In the genomic region with DNA sequence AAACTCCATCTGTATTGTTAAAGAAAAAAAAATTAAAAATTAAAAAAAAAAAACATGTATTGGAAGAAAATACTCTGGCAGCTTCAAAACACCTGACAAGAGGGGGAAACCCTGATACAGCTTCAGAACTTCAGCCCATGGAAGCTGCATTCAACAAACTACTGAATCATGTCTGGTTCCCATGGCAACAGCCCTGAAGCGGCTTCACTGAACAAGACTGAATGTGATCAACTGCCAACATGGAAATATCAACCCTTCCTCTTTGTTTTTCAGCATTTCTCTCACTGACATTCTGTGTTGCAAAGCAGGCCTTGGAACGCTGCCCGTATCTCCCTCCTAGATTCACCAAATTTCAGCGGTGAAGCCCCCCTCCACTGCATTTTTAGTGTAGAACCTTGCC, we compare ENCODE assay signal across 8 cellular contexts. TPM values are rescaled to one million over a fixed set of nuclear protein-coding genes. Genes with fewer than 3 reads are reported as not detected.
DNase-seq lines count a peak whose midpoint lies in the region; ATAC-seq, FAIRE-seq and TF ChIP-seq lines count a peak whose summit lies in the region.

No MANE protein-coding gene starts in this region.

- TF ChIP-seq CTCF in bronchial epithelial cell (IDR thresholded peaks at IDR 0.05; ENCODE audit: insufficient read depth, low read length, severe bottlenecking): no peak
- no peak for TF ChIP-seq CTCF in endothelial cell (IDR thresholded peaks at IDR 0.05; ENCODE audit: unreplicated experiment)

- H3K4me3 Mint-ChIP-seq in CD8-positive, alpha-beta memory T cell: no peak overlapping the region
- no peak overlapping the region for H3K4me3 Mint-ChIP-seq in endothelial cell (ENCODE audit: unreplicated experiment)

- no peaks in the 10 kb centered on the region for H3K9me3 ChIP-seq in CD8-positive, alpha-beta memory T cell (ENCODE audit: low read length)

- no peak overlapping the region for H3K27ac Mint-ChIP-seq in CD8-positive, alpha-beta memory T cell
- no peak overlapping the region for H3K27ac Mint-ChIP-seq in endothelial cell (ENCODE audit: unreplicated experiment)

- peaks cover 7% of the 10 kb centered on the region for H3K4me1 ChIP-seq in CD8-positive, alpha-beta memory T cell (ENCODE audit: insufficient read depth, low read length)

- peaks cover 4 to 5% of the 10 kb centered on the region in 2 donors for H3K27me3 Mint-ChIP-seq in CD8-positive, alpha-beta memory T cell
- H3K27me3 Mint-ChIP-seq in endothelial cell (ENCODE audit: unreplicated experiment): no peaks in the 10 kb centered on the region

- no peaks in the 10 kb centered on the region for H3K36me3 ChIP-seq in CD8-positive, alpha-beta memory T cell (ENCODE audit: insufficient read depth, low read length)
- no peaks in the 10 kb centered on the region for H3K36me3 ChIP-seq in bronchial epithelial cell (ENCODE audit: control insufficient read depth, insufficient read depth, low read length)

- in situ Hi-C loops in SK-MEL-5 (cut with HindIII; ENCODE audit: low pct_unique_long_range_greater_than_20kb, low sequenced_read_pairs): no loop called here

- no peak overlapping the region for H3K4me3 ChIP-seq in CD8-positive, alpha-beta memory T cell (ENCODE audit: low read length)
- no peak overlapping the region for H3K4me3 ChIP-seq in bronchial epithelial cell (ENCODE audit: low read depth, low read length)

- no peaks in the 10 kb centered on the region for H3K36me3 Mint-ChIP-seq in CD8-positive, alpha-beta memory T cell
- no peaks in the 10 kb centered on the region for H3K36me3 Mint-ChIP-seq in endothelial cell (ENCODE audit: low read depth, unreplicated experiment)

- DNase-seq in CD8-positive, alpha-beta memory T cell: peak in 3 of 5 donors; percentile 16 to 56 (median 51)
- DNase-seq in SK-MEL-5 (ENCODE audit: low read depth, low spot score) (peak; percentile 55), bronchial epithelial cell (ENCODE audit: low read depth) (peak; percentile 90), left kidney (ENCODE audit: low read depth, low spot score) (peak; percentile 86), endothelial cell (ENCODE audit: low spot score) (no peak)
- peak; percentile 27 to 32 for DNase-seq in stimulated activated CD4-positive, alpha-beta T cell treated with anti-CD3 and anti-CD28 coated beads, Interleukin-4, amount 100 ng/mL, for 48 hours (ENCODE audit: low read depth in 2 of 2)

- no peak for FAIRE-seq in bronchial epithelial cell (lab: Jason Lieb, UNC)

- peaks cover 0 to 4% (median 0%) of the 10 kb centered on the region in 3 donors for H3K4me1 Mint-ChIP-seq in CD8-positive, alpha-beta memory T cell
- H3K4me1 Mint-ChIP-seq in endothelial cell (ENCODE audit: unreplicated experiment): peaks cover 12% of the 10 kb centered on the region

- POLR2A ChIA-PET in CD8-positive, alpha-beta memory T cell (lab: Charles Lee): no interaction called here

- CTCF ChIA-PET in CD8-positive, alpha-beta memory T cell (lab: Charles Lee): no interaction called here

- peak; percentile 59 for ATAC-seq in HG02981 (IDR thresholded peaks at IDR 0.05; ENCODE audit: unreplicated experiment)
- ATAC-seq in HG03521 (IDR thresholded peaks at IDR 0.05; ENCODE audit: unreplicated experiment): no peak

- H3K9me3 Mint-ChIP-seq in CD8-positive, alpha-beta memory T cell: no peaks in the 10 kb centered on the region
- no peaks in the 10 kb centered on the region for H3K9me3 Mint-ChIP-seq in endothelial cell (ENCODE audit: unreplicated experiment)

- H3K27me3 ChIP-seq in CD8-positive, alpha-beta memory T cell (ENCODE audit: insufficient read depth, low read length, poor library complexity, severe bottlenecking): no peaks in the 10 kb centered on the region
- no peaks in the 10 kb centered on the region for H3K27me3 ChIP-seq in bronchial epithelial cell (ENCODE audit: control insufficient read depth, insufficient read depth, low read length)

- H3K27ac ChIP-seq in CD8-positive, alpha-beta memory T cell (ENCODE audit: low read depth, low read length): peak overlapping the region; percentile 24

RNA-seq across cellular contexts. Expression of a gene that starts 48.1 kb away (rescaled TPM):
- 10 to 100 TPM; 27.8 to 30.9 TPM for total RNA-seq in CD8-positive, alpha-beta memory T cell
- 25.6 TPM for polyA plus RNA-seq in CD8-positive, alpha-beta memory T cell
- total RNA-seq in SK-MEL-5 (2014; rRNA removed; shearing (Covaris generic)): 13.5 and 17.8 TPM in 2 replicates
- polyA plus RNA-seq in SK-MEL-5 (2015; cell fraction: cytosol; rRNA removed): 11.7 and 14.4 TPM in 2 replicates
- polyA plus RNA-seq in SK-MEL-5 (2015; cell fraction: nucleus; rRNA removed): 91.9 and 94.9 TPM in 2 replicates
- 105 and 113 TPM in 2 replicates for total RNA-seq in bronchial epithelial cell
- total RNA-seq in endothelial cell (ENCODE audit: unreplicated experiment): 51.0 TPM
